ENCODE assay signal across 1 cellular context in the genomic region with DNA sequence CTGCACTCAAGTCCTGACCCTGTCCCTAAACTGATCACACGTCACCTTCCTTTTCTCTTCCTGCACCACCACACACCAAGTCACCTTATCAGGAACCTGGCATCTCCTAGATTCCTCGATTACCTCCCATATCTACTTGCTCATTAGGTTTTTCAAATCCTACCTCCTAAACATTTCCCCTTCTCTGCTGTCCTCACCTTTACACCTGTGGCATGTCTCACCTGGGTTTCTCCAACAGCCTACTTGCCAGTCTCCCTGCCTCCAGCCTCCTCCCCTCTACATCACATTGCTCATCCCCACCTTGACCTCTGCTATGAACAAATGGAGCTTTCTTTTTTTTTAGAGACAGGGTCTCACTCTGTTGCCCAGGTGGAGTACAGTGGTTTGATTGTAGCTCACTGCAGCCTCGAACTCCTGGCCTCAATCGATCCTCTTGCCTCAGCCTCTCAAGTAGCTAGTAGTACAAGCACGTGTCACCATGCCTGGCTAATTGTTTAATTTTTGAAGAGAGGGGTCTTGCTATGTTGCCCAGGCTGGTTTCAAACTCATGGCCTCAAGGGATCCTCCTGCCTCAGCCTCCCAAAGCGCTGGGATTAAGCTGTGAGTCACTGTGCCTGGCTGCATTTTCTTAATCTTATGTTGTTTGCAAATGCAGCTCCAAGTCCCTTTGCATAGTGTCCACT.
TF ChIP-seq lines count a peak whose summit lies in the region.

No MANE protein-coding gene starts in this region.

TF ChIP-seq in HEK293, 187 proteins besides CTCF, POLR2A, EP300 and RAD21 (continued from another document):
- TF ChIP-seq SETDB1 (IDR thresholded peaks at IDR 0.05; ENCODE audit: insufficient read length, low read length) (no peak), MZF1 (tag by site-specific recombination; IDR thresholded peaks at IDR 0.05; ENCODE audit: borderline replicate concordance) (no peak)
TF ChIP-seq in HEK293: peak in this region for 3.
